Comparison of ENCODE assay signal across 1 cellular context in genomic region chr16:22299036-22299435, GRCh38.
TF ChIP-seq lines count a peak whose summit lies in the region.

No MANE protein-coding gene starts in this region.

TF ChIP-seq in WTC11, 78 proteins besides CTCF, POLR2A, EP300 and RAD21 (continued from another document):
- no peak for TF ChIP-seq CREB1 (CRISPR knock-in tag; IDR thresholded peaks at IDR 0.05)
- TF ChIP-seq ZNF219 (CRISPR knock-in tag; IDR thresholded peaks at IDR 0.05; ENCODE audit: borderline replicate concordance): no peak
- TF ChIP-seq TP53 (CRISPR knock-in tag; IDR thresholded peaks at IDR 0.05): no peak
- no peak for TF ChIP-seq CDX4 (CRISPR knock-in tag; IDR thresholded peaks at IDR 0.05; ENCODE audit: borderline replicate concordance)
- TF ChIP-seq USF1 (CRISPR knock-in tag; IDR thresholded peaks at IDR 0.05): no peak
- no peak for TF ChIP-seq GABPB1 (CRISPR knock-in tag; IDR thresholded peaks at IDR 0.05)
- TF ChIP-seq E2F4 (CRISPR knock-in tag; IDR thresholded peaks at IDR 0.05; ENCODE audit: borderline replicate concordance, low read depth): no peak
